8 cellular contexts compared by ENCODE assay signal in genomic region chr5:128498844-128499455, GRCh38. TPM values are rescaled to one million over a fixed set of nuclear protein-coding genes. Genes with fewer than 3 reads are reported as not detected.
DNase-seq lines count a peak whose midpoint lies in the region; ATAC-seq and TF ChIP-seq lines count a peak whose summit lies in the region.

No MANE protein-coding gene starts in this region.

- peak; percentile 60 for DNase-seq in AG10803 (ENCODE audit: low read depth)
- DNase-seq in RPMI7951 (ENCODE audit: low read depth) = peak; percentile 8
- DNase-seq in globus pallidus (ENCODE audit: low spot score) = peak; percentile 29
- no peak for DNase-seq in upper lobe of left lung
- DNase-seq in hypothalamus (lab: John Stamatoyannopoulos, UW) = no peak
- no peak for DNase-seq in NCI-H226

- H3K4me3 ChIP-seq in AG10803 (ENCODE audit: low read length) = no peak overlapping the region
- no peak overlapping the region for H3K4me3 ChIP-seq in upper lobe of left lung

- 46 to 48% methylated on average over 5 of the region's 5 CpGs for WGBS in upper lobe of left lung, 2 donors

- TF ChIP-seq CTCF in AG10803 (conservative IDR thresholded peaks at IDR 0.05; ENCODE audit: low read length) (peak; percentile 64), upper lobe of left lung (IDR thresholded peaks at IDR 0.05) (peak in 4 of 6 experiments; percentile 40 to 52 (median 46))

- no peaks in the 10 kb centered on the region for H3K36me3 ChIP-seq in upper lobe of left lung

- TF ChIP-seq EP300 in upper lobe of left lung (IDR thresholded peaks at IDR 0.05) = no peak

- TF ChIP-seq POLR2A in upper lobe of left lung (IDR thresholded peaks at IDR 0.05) = no peak

- no peaks in the 10 kb centered on the region for H3K4me1 ChIP-seq in upper lobe of left lung

- peaks cover 0 to 3% (median 0%) of the 10 kb centered on the region in 4 donors for H3K9me3 ChIP-seq in upper lobe of left lung

- ATAC-seq in GM19351 (IDR thresholded peaks at IDR 0.05; ENCODE audit: unreplicated experiment) = peak; percentile 49
- peak in 1 of 2 donors; percentile 52 for ATAC-seq in upper lobe of left lung (ENCODE audit: low FRiP score in 2 of 2)
- ATAC-seq in GM19023 (IDR thresholded peaks at IDR 0.05; ENCODE audit: unreplicated experiment) = no peak

- H3K27me3 ChIP-seq in upper lobe of left lung = no peaks in the 10 kb centered on the region

- H3K27ac ChIP-seq in upper lobe of left lung = no peak overlapping the region

RNA-seq across cellular contexts. Expression of gene FBN2, which starts 39.1 kb away (rescaled TPM):
- total RNA-seq in RPMI7951 (2014; rRNA removed; shearing (Covaris generic)) = 0.59 and 0.72 TPM in 2 replicates
- 1 to 10 TPM in 2 of 6 donors, under 1 TPM in 4; under 0.01 to 1.7 (median 0.39) TPM for total RNA-seq in upper lobe of left lung

Comparison
In these comparisons a context has a peak if more than half of its experiments do, and no peak if none do; other contexts are left out.
1. DNase-seq: peak in AG10803 (single experiment), RPMI7951 (single experiment) and globus pallidus (single experiment); none in upper lobe of left lung (0 of 2), hypothalamus (0 of 51) and NCI-H226 (single experiment).